1 cellular context compared by ENCODE assay signal in genomic region chr12:82475211-82475610, GRCh38.
TF ChIP-seq lines count a peak whose summit lies in the region.

No MANE protein-coding gene starts in this region.

TF ChIP-seq in endothelial cell of umbilical vein, 7 proteins besides CTCF, POLR2A, EP300 and RAD21 (continued from another document):
- no peak for TF ChIP-seq MAX (IDR thresholded peaks at IDR 0.05; ENCODE audit: insufficient read depth, insufficient read length)
- TF ChIP-seq JUN (IDR thresholded peaks at IDR 0.05; ENCODE audit: borderline replicate concordance, insufficient read depth, insufficient read length, low read depth): no peak
TF ChIP-seq in endothelial cell of umbilical vein: peak in this region for 0.
